13 cellular contexts compared by ENCODE assay signal in genomic region chr3:195237981-195238625, GRCh38. TPM values are rescaled to one million over a fixed set of nuclear protein-coding genes. Genes with fewer than 3 reads are reported as not detected.
A peak's percentile ranks its signal among the peaks of the same experiment; 100 is the strongest.
DNase-seq lines count a peak whose midpoint lies in the region; ATAC-seq and TF ChIP-seq lines count a peak whose summit lies in the region.
"Had no signal": no experiment of that assay in that cellular context is flagged by ENCODE, and none has a peak within 500 bp of the region (broad histone marks: within the 10 kb centered on the region; RNA-seq: fewer than 3 reads in every experiment).

No MANE protein-coding gene starts in this region.

- TF ChIP-seq CTCF in mesothelial cell of epicardium (IDR thresholded peaks at IDR 0.05; ENCODE audit: unreplicated experiment) (no peak), suprapubic skin (IDR thresholded peaks at IDR 0.05) (no peak)

- H3K27ac Mint-ChIP-seq in activated CD8-positive, alpha-beta memory T cell treated with anti-CD3 and anti-CD28 coated beads, Interleukin-2, amount 10 ng/mL, durations not matched to agents 7 days and 5 days, result no peak overlapping the region
- peak overlapping the region; percentile 49 to 84 for H3K27ac Mint-ChIP-seq in effector memory CD8-positive, alpha-beta T cell
- H3K27ac Mint-ChIP-seq in mesothelial cell of epicardium, result peak overlapping the region; percentile 50

- peaks cover 33% of the 10 kb centered on the region for H3K4me1 ChIP-seq in suprapubic skin

- TF ChIP-seq EP300 in suprapubic skin (IDR thresholded peaks at IDR 0.05), result no peak

- no peaks in the 10 kb centered on the region for H3K27me3 ChIP-seq in suprapubic skin
- H3K27me3 ChIP-seq: tibial nerve had no signal

- no peak overlapping the region for H3K4me3 Mint-ChIP-seq in activated CD8-positive, alpha-beta memory T cell treated with anti-CD3 and anti-CD28 coated beads, Interleukin-2, amount 10 ng/mL, durations not matched to agents 7 days and 5 days
- H3K4me3 Mint-ChIP-seq in effector memory CD8-positive, alpha-beta T cell, result no peak overlapping the region
- no peak overlapping the region for H3K4me3 Mint-ChIP-seq in mesothelial cell of epicardium

- CTCF ChIA-PET in activated CD8-positive, alpha-beta memory T cell treated with anti-CD3 and anti-CD28 coated beads, Interleukin-2, amount 10 ng/mL, durations not matched to agents 7 days and 5 days (lab: Charles Lee), result no interaction called here

- H3K27ac ChIP-seq in suprapubic skin, result peak overlapping the region; percentile 84
- H3K27ac ChIP-seq: 22Rv1 had no signal

- H3K36me3 Mint-ChIP-seq in activated CD8-positive, alpha-beta memory T cell treated with anti-CD3 and anti-CD28 coated beads, Interleukin-2, amount 10 ng/mL, durations not matched to agents 7 days and 5 days, result peaks cover 16% of the 10 kb centered on the region
- peaks cover 4% of the 10 kb centered on the region for H3K36me3 Mint-ChIP-seq in effector memory CD8-positive, alpha-beta T cell (ENCODE audit: insufficient read depth)
- H3K36me3 Mint-ChIP-seq in mesothelial cell of epicardium, result peaks cover 32% of the 10 kb centered on the region

- 86% methylated on average over 18 of the region's 18 CpGs for WGBS in suprapubic skin

- peaks cover 9% of the 10 kb centered on the region for H3K4me1 Mint-ChIP-seq in activated CD8-positive, alpha-beta memory T cell treated with anti-CD3 and anti-CD28 coated beads, Interleukin-2, amount 10 ng/mL, durations not matched to agents 7 days and 5 days
- peaks cover 10 to 13% of the 10 kb centered on the region in 2 donors for H3K4me1 Mint-ChIP-seq in effector memory CD8-positive, alpha-beta T cell (ENCODE audit: low read depth in 2 of 2)
- peaks cover 23% of the 10 kb centered on the region for H3K4me1 Mint-ChIP-seq in mesothelial cell of epicardium

- no peaks in the 10 kb centered on the region for H3K27me3 Mint-ChIP-seq in activated CD8-positive, alpha-beta memory T cell treated with anti-CD3 and anti-CD28 coated beads, Interleukin-2, amount 10 ng/mL, durations not matched to agents 7 days and 5 days
- no peaks in the 10 kb centered on the region for H3K27me3 Mint-ChIP-seq in effector memory CD8-positive, alpha-beta T cell
- H3K27me3 Mint-ChIP-seq in mesothelial cell of epicardium (ENCODE audit: low read depth), result no peaks in the 10 kb centered on the region

- H3K4me3 ChIP-seq in suprapubic skin, result no peak overlapping the region
- H3K4me3 ChIP-seq: tibial nerve had no signal

- DNase-seq in activated CD8-positive, alpha-beta memory T cell treated with anti-CD3 and anti-CD28 coated beads, Interleukin-2, amount 10 ng/mL, durations not matched to agents 7 days and 5 days, result peak; percentile 39
- no peak for DNase-seq in activated CD8-positive, alpha-beta memory T cell treated with anti-CD3 and anti-CD28 coated beads for 24 hours
- DNase-seq in effector memory CD8-positive, alpha-beta T cell, result no peak
- DNase-seq in mesothelial cell of epicardium (ENCODE audit: low spot score in 2 of 2, unreplicated experiment in 2 of 2), result peak in 1 of 2 experiments; percentile 20
- peak in 1 of 2 donors; percentile 47 for DNase-seq in suprapubic skin (ENCODE audit: low spot score in 2 of 2)
- no peak for DNase-seq in NCI-H1105 (lab: John Stamatoyannopoulos, UW)
- no peak for DNase-seq in DMS 273 treated with DMSO at 0.1 percent for 48 hours (lab: John Stamatoyannopoulos, UW)
- DNase-seq: activated CD4-positive, alpha-beta T cell treated with anti-CD3 and anti-CD28 coated beads, Interleukin-2, amount 50 U/mL, for 1 hour; activated naive CD4-positive, alpha-beta T cell treated with Interleukin-2 at 50 U/mL for 16 hours; SW 1271 had no signal

- ATAC-seq in activated CD8-positive, alpha-beta memory T cell treated with anti-CD3 and anti-CD28 coated beads, Interleukin-2, amount 10 ng/mL, durations not matched to agents 7 days and 5 days, result no peak
- no peak for ATAC-seq in effector memory CD8-positive, alpha-beta T cell (replicated peaks)
- ATAC-seq in GM21423 (IDR thresholded peaks at IDR 0.05; ENCODE audit: unreplicated experiment), result no peak

- no peak for TF ChIP-seq POLR2A in suprapubic skin (IDR thresholded peaks at IDR 0.05)

- H3K36me3 ChIP-seq in suprapubic skin, result no peaks in the 10 kb centered on the region

- H3K9me3 Mint-ChIP-seq in activated CD8-positive, alpha-beta memory T cell treated with anti-CD3 and anti-CD28 coated beads, Interleukin-2, amount 10 ng/mL, durations not matched to agents 7 days and 5 days (ENCODE audit: low read depth), result no peaks in the 10 kb centered on the region
- H3K9me3 Mint-ChIP-seq in effector memory CD8-positive, alpha-beta T cell, result no peaks in the 10 kb centered on the region
- H3K9me3 Mint-ChIP-seq in mesothelial cell of epicardium, result peaks cover 27% of the 10 kb centered on the region

- no peaks in the 10 kb centered on the region for H3K9me3 ChIP-seq in suprapubic skin

RNA-seq across cellular contexts. Expression of gene XXYLT1, which starts 32.9 kb away (rescaled TPM):
- 1 to 10 TPM; 7.2 to 9.2 TPM for total RNA-seq in activated CD8-positive, alpha-beta memory T cell treated with anti-CD3 and anti-CD28 coated beads, Interleukin-2, amount 10 ng/mL, durations not matched to agents 7 days and 5 days
- total RNA-seq in mesothelial cell of epicardium, result 41.2 to 42.9 TPM (median 41.9 TPM) in 3 replicates
- 10 to 100 TPM in 2 of 4 donors, 1 to 10 TPM in 2; 8.0 to 19.4 (median 13.2) TPM for total RNA-seq in suprapubic skin
